In the genomic region with DNA sequence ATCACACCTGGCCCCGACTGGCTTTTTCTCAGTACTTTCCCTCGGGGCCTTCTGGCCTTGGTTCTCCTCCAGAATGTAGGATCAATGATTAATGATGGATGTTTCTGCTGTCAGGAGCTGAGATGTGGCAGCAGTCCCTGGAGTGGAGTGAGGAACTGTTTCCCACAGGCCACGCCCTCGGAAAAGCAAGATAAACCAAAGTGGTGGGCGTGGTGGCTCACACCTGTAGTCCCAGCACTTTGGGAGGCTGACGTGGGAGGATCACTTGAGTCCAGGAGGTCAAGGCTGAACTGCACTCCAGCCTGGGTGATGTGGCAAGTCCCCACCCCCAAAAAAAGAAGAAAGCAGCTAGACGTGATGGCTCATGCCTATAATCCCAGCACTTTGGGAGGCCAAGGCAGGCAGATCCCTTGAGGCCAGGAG, we compare ENCODE assay signal across 1 cellular context.
TF ChIP-seq lines count a peak whose summit lies in the region.

No MANE protein-coding gene starts in this region.

TF ChIP-seq in HepG2, 621 proteins besides CTCF, POLR2A, EP300 and RAD21 (continued from another document):
- TF ChIP-seq, protein P1, sequence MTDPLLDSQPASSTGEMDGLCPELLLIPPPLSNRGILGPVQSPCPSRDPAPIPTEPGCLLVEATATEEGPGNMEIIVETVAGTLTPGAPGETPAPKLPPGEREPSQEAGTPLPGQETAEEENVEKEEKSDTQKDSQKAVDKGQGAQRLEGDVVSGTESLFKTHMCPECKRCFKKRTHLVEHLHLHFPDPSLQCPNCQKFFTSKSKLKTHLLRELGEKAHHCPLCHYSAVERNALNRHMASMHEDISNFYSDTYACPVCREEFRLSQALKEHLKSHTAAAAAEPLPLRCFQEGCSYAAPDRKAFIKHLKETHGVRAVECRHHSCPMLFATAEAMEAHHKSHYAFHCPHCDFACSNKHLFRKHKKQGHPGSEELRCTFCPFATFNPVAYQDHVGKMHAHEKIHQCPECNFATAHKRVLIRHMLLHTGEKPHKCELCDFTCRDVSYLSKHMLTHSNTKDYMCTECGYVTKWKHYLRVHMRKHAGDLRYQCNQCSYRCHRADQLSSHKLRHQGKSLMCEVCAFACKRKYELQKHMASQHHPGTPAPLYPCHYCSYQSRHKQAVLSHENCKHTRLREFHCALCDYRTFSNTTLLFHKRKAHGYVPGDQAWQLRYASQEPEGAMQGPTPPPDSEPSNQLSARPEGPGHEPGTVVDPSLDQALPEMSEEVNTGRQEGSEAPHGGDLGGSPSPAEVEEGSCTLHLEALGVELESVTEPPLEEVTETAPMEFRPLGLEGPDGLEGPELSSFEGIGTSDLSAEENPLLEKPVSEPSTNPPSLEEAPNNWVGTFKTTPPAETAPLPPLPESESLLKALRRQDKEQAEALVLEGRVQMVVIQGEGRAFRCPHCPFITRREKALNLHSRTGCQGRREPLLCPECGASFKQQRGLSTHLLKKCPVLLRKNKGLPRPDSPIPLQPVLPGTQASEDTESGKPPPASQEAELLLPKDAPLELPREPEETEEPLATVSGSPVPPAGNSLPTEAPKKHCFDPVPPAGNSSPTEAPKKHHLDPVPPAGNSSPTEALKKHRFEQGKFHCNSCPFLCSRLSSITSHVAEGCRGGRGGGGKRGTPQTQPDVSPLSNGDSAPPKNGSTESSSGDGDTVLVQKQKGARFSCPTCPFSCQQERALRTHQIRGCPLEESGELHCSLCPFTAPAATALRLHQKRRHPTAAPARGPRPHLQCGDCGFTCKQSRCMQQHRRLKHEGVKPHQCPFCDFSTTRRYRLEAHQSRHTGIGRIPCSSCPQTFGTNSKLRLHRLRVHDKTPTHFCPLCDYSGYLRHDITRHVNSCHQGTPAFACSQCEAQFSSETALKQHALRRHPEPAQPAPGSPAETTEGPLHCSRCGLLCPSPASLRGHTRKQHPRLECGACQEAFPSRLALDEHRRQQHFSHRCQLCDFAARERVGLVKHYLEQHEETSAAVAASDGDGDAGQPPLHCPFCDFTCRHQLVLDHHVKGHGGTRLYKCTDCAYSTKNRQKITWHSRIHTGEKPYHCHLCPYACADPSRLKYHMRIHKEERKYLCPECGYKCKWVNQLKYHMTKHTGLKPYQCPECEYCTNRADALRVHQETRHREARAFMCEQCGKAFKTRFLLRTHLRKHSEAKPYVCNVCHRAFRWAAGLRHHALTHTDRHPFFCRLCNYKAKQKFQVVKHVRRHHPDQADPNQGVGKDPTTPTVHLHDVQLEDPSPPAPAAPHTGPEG (CRISPR knock-in tag; IDR thresholded peaks at IDR 0.05), result no peak
- TF ChIP-seq NFRKB (IDR thresholded peaks at IDR 0.05) (no peak), ZBTB2 (CRISPR knock-in tag; IDR thresholded peaks at IDR 0.05; ENCODE audit: low read depth) (no peak), JDP2 (CRISPR knock-in tag; IDR thresholded peaks at IDR 0.05; ENCODE audit: borderline replicate concordance) (no peak), TBX3 (IDR thresholded peaks at IDR 0.05; ENCODE audit: borderline replicate concordance) (no peak), RXRB (CRISPR knock-in tag; IDR thresholded peaks at IDR 0.05; ENCODE audit: borderline replicate concordance) (no peak; the same call in 1 of the 2 replicates), ZNF224 (CRISPR knock-in tag; IDR thresholded peaks at IDR 0.05) (no peak), RCOR2 (CRISPR knock-in tag; IDR thresholded peaks at IDR 0.05) (peak; percentile 78), MBD4 (IDR thresholded peaks at IDR 0.05; ENCODE audit: borderline replicate concordance, low read length) (no peak)
